In the genomic region with DNA sequence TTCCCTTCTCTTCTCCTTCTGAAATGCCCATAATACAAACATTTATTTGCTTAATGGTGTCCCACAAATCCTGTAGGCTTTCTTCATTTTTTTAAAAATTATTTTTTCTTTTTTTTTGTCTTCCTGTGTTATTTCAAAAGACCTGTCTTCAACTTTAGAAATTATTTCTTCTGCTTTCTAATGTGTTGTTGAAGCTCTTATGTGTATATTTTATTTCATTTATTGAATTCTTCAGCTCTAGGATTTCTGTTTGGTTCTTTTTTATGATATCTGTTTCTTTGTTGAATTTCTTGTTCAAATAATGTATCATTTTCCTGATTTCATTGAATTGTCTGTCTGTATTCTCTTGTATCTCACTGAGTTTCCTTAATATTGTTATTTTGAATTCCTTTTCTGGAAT, we compare ENCODE assay signal across 23 cellular contexts.
"Had no signal": no experiment of that assay in that cellular context is flagged by ENCODE, and none has a peak within 500 bp of the region (broad histone marks: within the 10 kb centered on the region; RNA-seq: fewer than 3 reads in every experiment).

No MANE protein-coding gene starts in this region.

- FAIRE-seq: HTR-8/SVneo had no signal

- H2AFZ ChIP-seq: PC-9 had no signal

- H3K27me3 ChIP-seq: MG63, Peyer's patch, SJCRH30 had no signal

- H3K4me3 ChIP-seq: MG63, PC-9, Peyer's patch, SJCRH30 had no signal

- H3K27ac Mint-ChIP-seq: IgD-negative memory B cell had no signal

- H3K27ac ChIP-seq: HL-60, PC-9, Peyer's patch, SJCRH30 had no signal

- H3K9me3 ChIP-seq: SJCRH30 had no signal

- ATAC-seq: Right ventricle myocardium inferior had no signal

- H3K4me1 ChIP-seq: Peyer's patch, SJCRH30 had no signal

- H3K4me2 ChIP-seq: PC-9 had no signal

- DNase-seq: KBM-7, MG63, NCI-H1092, NCI-H1105 treated with DMSO at 0.1 percent for 48 hours, NCI-H1417 treated with DMSO at 0.1 percent for 48 hours, NCI-H146, NCI-H1694 treated with DMSO at 0.1 percent for 48 hours, NCI-H1930, NCI-H2081, NCI-H2107, NCI-H2227 treated with DMSO at 0.1 percent for 48 hours, NCI-H524, NCI-H526 treated with DMSO at 0.1 percent for 48 hours, NCI-H748 treated with DMSO at 0.1 percent for 48 hours, PC-9, Peyer's patch, SHP77 treated with DMSO at 0.1 percent for 48 hours, SJCRH30, SW 1271 had no signal

- H3K27me3 Mint-ChIP-seq: IgD-negative memory B cell had no signal

- H3K4me3 Mint-ChIP-seq: IgD-negative memory B cell had no signal
